ENCODE assay signal across 23 cellular contexts in genomic region chr11:88295028-88295427, GRCh38.
"Had no signal": no experiment of that assay in that cellular context is flagged by ENCODE, and none has a peak within 500 bp of the region (broad histone marks: within the 10 kb centered on the region; RNA-seq: fewer than 3 reads in every experiment).

No MANE protein-coding gene starts in this region.

- H3K4me3 Mint-ChIP-seq: activated CD4-positive, alpha-beta T cell treated with anti-CD3 and anti-CD28 coated beads, Interleukin-2, amount 10 ng/mL, durations not matched to agents 24 days and 14 days; activated CD8-positive, alpha-beta T cell treated with anti-CD3 and anti-CD28 coated beads for 36 hours; activated naive CD8-positive, alpha-beta T cell treated with anti-CD3 and anti-CD28 coated beads, Interleukin-2, amount 10 ng/mL, durations not matched to agents 7 days and 5 days; activated T-cell treated with anti-CD3 and anti-CD28 coated beads, Interleukin-2, amount 50 U/mL, for 24 hours; mesothelial cell of epicardium; nephron progenitor cell had no signal

- H3K4me3 ChIP-seq: cardiac muscle cell, lung had no signal

- H3K27ac Mint-ChIP-seq: activated CD4-positive, alpha-beta T cell treated with anti-CD3 and anti-CD28 coated beads, Interleukin-2, amount 10 ng/mL, durations not matched to agents 24 days and 14 days; activated CD8-positive, alpha-beta T cell treated with anti-CD3 and anti-CD28 coated beads for 36 hours; activated naive CD8-positive, alpha-beta T cell treated with anti-CD3 and anti-CD28 coated beads, Interleukin-2, amount 10 ng/mL, durations not matched to agents 7 days and 5 days; activated T-cell treated with anti-CD3 and anti-CD28 coated beads, Interleukin-2, amount 50 U/mL, for 24 hours; activated T-helper 2 cell treated with anti-CD3 and anti-CD28 coated beads, Interferon-gamma antibody, Interleukin-2, Interleukin-4, amounts not matched to agents 10 μg/mL and 5 μg/mL and 100 μg/mL, durations not matched to agents 14 hours and 24 hours and 36 hours; mesothelial cell of epicardium; nephron progenitor cell had no signal

- H3K9me3 Mint-ChIP-seq: activated CD4-positive, alpha-beta T cell treated with anti-CD3 and anti-CD28 coated beads, Interleukin-2, amount 10 ng/mL, durations not matched to agents 24 days and 14 days; activated CD8-positive, alpha-beta T cell treated with anti-CD3 and anti-CD28 coated beads for 36 hours; activated naive CD8-positive, alpha-beta T cell treated with anti-CD3 and anti-CD28 coated beads, Interleukin-2, amount 10 ng/mL, durations not matched to agents 7 days and 5 days; activated T-cell treated with anti-CD3 and anti-CD28 coated beads, Interleukin-2, amount 50 U/mL, for 24 hours; activated T-helper 2 cell treated with anti-CD3 and anti-CD28 coated beads, Interferon-gamma antibody, Interleukin-2, Interleukin-4, amounts not matched to agents 10 μg/mL and 5 μg/mL and 100 μg/mL, durations not matched to agents 14 hours and 24 hours and 36 hours; mesothelial cell of epicardium; nephron progenitor cell had no signal

- ATAC-seq: activated CD8-positive, alpha-beta T cell treated with anti-CD3 and anti-CD28 coated beads for 36 hours; left lobe of liver had no signal

- H3K27me3 ChIP-seq: cardiac muscle cell had no signal

- FAIRE-seq: keratinocyte had no signal

- DNase-seq: activated CD4-positive, alpha-beta T cell treated with anti-CD3 and anti-CD28 coated beads, Interleukin-2, amount 10 ng/mL, durations not matched to agents 24 days and 14 days; activated CD8-positive, alpha-beta T cell treated with anti-CD3 and anti-CD28 coated beads for 36 hours; activated naive CD4-positive, alpha-beta T cell treated with Interleukin-2 at 50 U/mL for 16 hours; activated naive CD8-positive, alpha-beta T cell treated with anti-CD3 and anti-CD28 coated beads, Interleukin-2, amount 10 ng/mL, durations not matched to agents 7 days and 5 days; activated T-cell treated with anti-CD3 and anti-CD28 coated beads, Interleukin-2, amount 50 U/mL, for 24 hours; amygdala; dermis blood vessel endothelial cell; effector memory CD4-positive, alpha-beta T cell; foreskin fibroblast; hippocampal formation; nephron progenitor cell; nucleus accumbens; posterior cingulate gyrus; retina; stimulated activated CD8-positive, alpha-beta memory T cell treated with anti-CD3 and anti-CD28 coated beads, Interleukin-4, amount 100 ng/mL, for 48 hours; stimulated activated naive CD4-positive, alpha-beta T cell had no signal

- H3K4me1 Mint-ChIP-seq: activated naive CD8-positive, alpha-beta T cell treated with anti-CD3 and anti-CD28 coated beads, Interleukin-2, amount 10 ng/mL, durations not matched to agents 7 days and 5 days had no signal

- H3K27me3 Mint-ChIP-seq: activated CD4-positive, alpha-beta T cell treated with anti-CD3 and anti-CD28 coated beads, Interleukin-2, amount 10 ng/mL, durations not matched to agents 24 days and 14 days; activated CD8-positive, alpha-beta T cell treated with anti-CD3 and anti-CD28 coated beads for 36 hours; activated naive CD8-positive, alpha-beta T cell treated with anti-CD3 and anti-CD28 coated beads, Interleukin-2, amount 10 ng/mL, durations not matched to agents 7 days and 5 days; activated T-cell treated with anti-CD3 and anti-CD28 coated beads, Interleukin-2, amount 50 U/mL, for 24 hours had no signal

- H3K27ac ChIP-seq: cardiac muscle cell, epithelial cell of prostate had no signal
